8 cellular contexts compared by ENCODE assay signal in the genomic region with DNA sequence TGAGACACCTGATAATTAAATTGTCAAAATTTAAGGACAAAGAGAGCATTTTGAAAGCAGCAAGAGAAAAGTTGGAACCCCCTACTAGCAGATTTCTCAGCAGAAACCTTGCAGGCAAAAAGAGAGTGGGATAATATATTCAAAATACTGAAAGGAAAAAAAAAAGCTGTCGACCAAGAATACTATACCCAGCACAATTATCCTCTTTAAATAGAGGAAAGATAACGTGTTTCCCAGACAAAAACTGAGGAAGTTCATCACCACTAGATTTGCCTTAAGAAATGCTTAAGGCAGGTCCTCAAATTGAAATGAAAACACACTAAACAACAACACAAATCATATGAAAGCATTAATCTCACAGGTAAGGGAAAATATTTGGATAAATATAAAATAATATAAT. TPM values are rescaled to one million over a fixed set of nuclear protein-coding genes. Genes with fewer than 3 reads are reported as not detected.
"Had no signal": no experiment of that assay in that cellular context is flagged by ENCODE, and none has a peak within 500 bp of the region (broad histone marks: within the 10 kb centered on the region; RNA-seq: fewer than 3 reads in every experiment).

No MANE protein-coding gene starts in this region.

- H3K27ac Mint-ChIP-seq: IgD-negative memory B cell had no signal

- FAIRE-seq: HepG2, HTR-8/SVneo had no signal

- H3K9ac ChIP-seq: KMS-11 had no signal

- DNase-seq: IMR-90, KG1 had no signal

- H3K27ac ChIP-seq: HL-60, KMS-11 had no signal

- H3K4me2 ChIP-seq: KMS-11 had no signal

- H3K36me3 Mint-ChIP-seq: IgD-negative memory B cell had no signal

- ATAC-seq: HepG2 had no signal

- H3K4me1 Mint-ChIP-seq: IgD-negative memory B cell had no signal

- H3K4me3 Mint-ChIP-seq: IgD-negative memory B cell had no signal

RNA-seq across cellular contexts. Expression of gene HSD17B3, which starts 27.0 kb away (rescaled TPM):
- total RNA-seq: HepG2, HT-29 had no signal
- polyA plus RNA-seq: IgD-negative memory B cell, IMR-90 had no signal
